In genomic region chr19:8525401-8525684, GRCh38 we compare ENCODE assay signal across 11 cellular contexts.
A peak's percentile ranks its signal among the peaks of the same experiment; 100 is the strongest.
DNase-seq lines count a peak whose midpoint lies in the region; ATAC-seq and TF ChIP-seq lines count a peak whose summit lies in the region.
"Had no signal": no experiment of that assay in that cellular context is flagged by ENCODE, and none has a peak within 500 bp of the region (broad histone marks: within the 10 kb centered on the region; RNA-seq: fewer than 3 reads in every experiment).

No MANE protein-coding gene starts in this region.

- peaks cover 13% of the 10 kb centered on the region for H3K4me1 Mint-ChIP-seq in nephron progenitor cell
- H3K4me1 Mint-ChIP-seq in effector memory CD8-positive, alpha-beta T cell (ENCODE audit: low read depth in 2 of 2): peaks cover 9 to 15% of the 10 kb centered on the region in 2 donors

- H3K27me3 ChIP-seq in MM.1S (replicated peaks; ENCODE audit: insufficient read depth, low read length): peaks cover 62% of the 10 kb centered on the region
- no peaks in the 10 kb centered on the region for H3K27me3 ChIP-seq in effector memory CD4-positive, alpha-beta T cell (replicated peaks; ENCODE audit: control insufficient read depth, insufficient read depth, low read length, poor library complexity, severe bottlenecking)

- H3K36me3 Mint-ChIP-seq in nephron progenitor cell (ENCODE audit: low read depth): peaks cover 26% of the 10 kb centered on the region
- H3K36me3 Mint-ChIP-seq in effector memory CD8-positive, alpha-beta T cell (ENCODE audit: insufficient read depth): peaks cover 18% of the 10 kb centered on the region

- no peak overlapping the region for H3K4me3 Mint-ChIP-seq in nephron progenitor cell
- no peak overlapping the region for H3K4me3 Mint-ChIP-seq in effector memory CD8-positive, alpha-beta T cell
- H3K4me3 Mint-ChIP-seq: activated CD4-positive, alpha-beta T cell treated with anti-CD3 and anti-CD28 coated beads for 36 hours; CD4-positive, CD25-positive, alpha-beta regulatory T cell had no signal

- H3K9ac ChIP-seq in MM.1S (ENCODE audit: low read length): peak overlapping the region; percentile 34; the same call in 1 of the 2 replicates

- no peaks in the 10 kb centered on the region for H3K9me2 ChIP-seq in MM.1S (replicated peaks; ENCODE audit: insufficient read depth, low read length)

- H3K4me1 ChIP-seq in MM.1S (ENCODE audit: low read length): no peaks in the 10 kb centered on the region
- no peaks in the 10 kb centered on the region for H3K4me1 ChIP-seq in effector memory CD4-positive, alpha-beta T cell (ENCODE audit: control insufficient read depth, insufficient read depth, low read length, poor library complexity, severe bottlenecking)

- no peaks in the 10 kb centered on the region for H4K20me1 ChIP-seq in MM.1S (ENCODE audit: insufficient read depth, low read length)

- H3K9me3 ChIP-seq in MM.1S (replicated peaks; ENCODE audit: insufficient read depth, low read length): no peaks in the 10 kb centered on the region; the same call in 1 of the 2 replicates
- no peaks in the 10 kb centered on the region for H3K9me3 ChIP-seq in effector memory CD4-positive, alpha-beta T cell (ENCODE audit: control insufficient read depth, low read length)

- H3K9me3 Mint-ChIP-seq in nephron progenitor cell: no peaks in the 10 kb centered on the region
- no peaks in the 10 kb centered on the region for H3K9me3 Mint-ChIP-seq in effector memory CD8-positive, alpha-beta T cell
- H3K9me3 Mint-ChIP-seq: CD4-positive, CD25-positive, alpha-beta regulatory T cell had no signal

- no peak for DNase-seq in MM.1S
- DNase-seq in epithelial cell of esophagus (ENCODE audit: low read depth): no peak
- DNase-seq in nephron progenitor cell: no peak
- no peak for DNase-seq in effector memory CD8-positive, alpha-beta T cell
- no peak for DNase-seq in effector memory CD4-positive, alpha-beta T cell
- no peak for DNase-seq in stimulated activated CD4-positive, alpha-beta T cell treated with anti-CD3 and anti-CD28 coated beads, Interleukin-4, amount 100 ng/mL, for 24 hours
- DNase-seq: cortex of kidney had no signal

- peaks cover 3% of the 10 kb centered on the region for H3K27me3 Mint-ChIP-seq in nephron progenitor cell (ENCODE audit: low read depth, poor library complexity)
- no peaks in the 10 kb centered on the region for H3K27me3 Mint-ChIP-seq in effector memory CD8-positive, alpha-beta T cell
- H3K27me3 Mint-ChIP-seq: activated CD4-positive, alpha-beta T cell treated with anti-CD3 and anti-CD28 coated beads for 36 hours; CD4-positive, CD25-positive, alpha-beta regulatory T cell had no signal

- H3K27ac Mint-ChIP-seq in nephron progenitor cell: no peak overlapping the region
- H3K27ac Mint-ChIP-seq in effector memory CD8-positive, alpha-beta T cell: no peak overlapping the region
- H3K27ac Mint-ChIP-seq: activated CD4-positive, alpha-beta T cell treated with anti-CD3 and anti-CD28 coated beads for 36 hours had no signal

- peak overlapping the region; percentile 74 for H2AFZ ChIP-seq in MM.1S (ENCODE audit: low read length)

- no peaks in the 10 kb centered on the region for H3K36me3 ChIP-seq in MM.1S (replicated peaks; ENCODE audit: insufficient read depth, low read length)
- H3K36me3 ChIP-seq in effector memory CD4-positive, alpha-beta T cell (ENCODE audit: control insufficient read depth, insufficient read depth, low read length): peaks cover 83% of the 10 kb centered on the region

- TF ChIP-seq CTCF in 22Rv1 (IDR thresholded peaks at IDR 0.05) (peak; percentile 27; the same call in 1 of the 2 replicates), MM.1S (IDR thresholded peaks at IDR 0.05; ENCODE audit: low read length) (peak; percentile 20; the same call in 1 of the 2 replicates), epithelial cell of esophagus (IDR thresholded peaks at IDR 0.05; ENCODE audit: insufficient read depth, low read depth, low read length, missing control alignments) (no peak), nephron progenitor cell (IDR thresholded peaks at IDR 0.05) (peak; percentile 48)

- H3K4me3 ChIP-seq in MM.1S (ENCODE audit: low read length) (peak overlapping the region; percentile 58), epithelial cell of esophagus (ENCODE audit: low read length) (peak overlapping the region; percentile 50)
- no peak overlapping the region for H3K4me3 ChIP-seq in effector memory CD4-positive, alpha-beta T cell (ENCODE audit: insufficient read depth, low read depth, low read length, poor library complexity, severe bottlenecking)

- H3K27ac ChIP-seq in 22Rv1: peak overlapping the region; percentile 88
- no peak overlapping the region for H3K27ac ChIP-seq in MM.1S (ENCODE audit: low read length)
- no peak overlapping the region for H3K27ac ChIP-seq in effector memory CD4-positive, alpha-beta T cell (ENCODE audit: insufficient read depth, low read length, poor library complexity, severe bottlenecking)

- no peaks in the 10 kb centered on the region for H3K79me2 ChIP-seq in MM.1S (ENCODE audit: low read length)

- ATAC-seq in effector memory CD8-positive, alpha-beta T cell (replicated peaks): no peak
- no peak for ATAC-seq in GM18867 (IDR thresholded peaks at IDR 0.05; ENCODE audit: unreplicated experiment)

- peak overlapping the region; percentile 72 for H3K4me2 ChIP-seq in MM.1S (ENCODE audit: low read depth, low read length)

- H3F3A ChIP-seq in MM.1S (ENCODE audit: insufficient read depth, low read length): no peaks in the 10 kb centered on the region
